In the genomic region with DNA sequence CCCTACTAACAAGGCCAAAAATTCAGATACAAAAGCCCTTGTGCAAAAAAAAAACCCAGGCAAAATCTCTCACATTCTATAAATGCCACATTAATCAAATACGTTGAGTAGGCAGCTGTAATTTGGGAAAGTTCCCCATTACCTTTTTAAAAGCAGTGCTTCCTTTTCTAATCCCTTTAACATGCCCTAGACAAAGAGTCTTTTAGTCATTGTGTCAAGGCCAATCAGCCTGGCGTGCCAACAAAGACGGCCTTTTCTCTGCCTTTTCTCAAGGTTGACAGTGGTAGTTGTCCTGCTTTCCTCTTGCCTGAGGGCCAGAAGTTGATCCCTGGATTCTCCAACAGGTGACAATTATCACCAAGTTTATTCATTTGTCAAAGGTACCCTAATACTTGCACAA, we compare ENCODE assay signal across 18 cellular contexts.
DNase-seq lines count a peak whose midpoint lies in the region; ATAC-seq and TF ChIP-seq lines count a peak whose summit lies in the region.
"Had no signal": no experiment of that assay in that cellular context is flagged by ENCODE, and none has a peak within 500 bp of the region (broad histone marks: within the 10 kb centered on the region; RNA-seq: fewer than 3 reads in every experiment).

No MANE protein-coding gene starts in this region.

- H3K36me3 ChIP-seq in SK-N-SH (replicated peaks in 1 of 2; ENCODE audit: control insufficient read depth in 1 of 2, insufficient read depth in 2 of 2, low read length in 1 of 2) (no peaks in the 10 kb centered on the region), SK-N-MC (ENCODE audit: insufficient read depth, low read length) (no peaks in the 10 kb centered on the region), testis (ENCODE audit: low read depth, missing control alignments) (no peaks in the 10 kb centered on the region)
- H3K36me3 ChIP-seq: SJSA1 had no signal

- H3K36me3 Mint-ChIP-seq in activated CD8-positive, alpha-beta T cell treated with anti-CD3 and anti-CD28 coated beads for 36 hours (ENCODE audit: low read depth), result no peaks in the 10 kb centered on the region

- ATAC-seq in SK-N-SH treated with all-trans-retinoic acid at 6 μM for 48 hours, result no peak
- no peak for ATAC-seq in activated CD8-positive, alpha-beta T cell treated with anti-CD3 and anti-CD28 coated beads for 36 hours
- ATAC-seq: PC-3 had no signal

- CTCF ChIA-PET in SK-N-SH (lab: Yijun Ruan, JAX), result interaction anchor here (1.0 kb wide), 2 partner anchors 8 to 24 kb away, joined by 3 read pairs; no protein-coding TSS in a partner anchor
- CTCF ChIA-PET in activated CD8-positive, alpha-beta T cell treated with anti-CD3 and anti-CD28 coated beads for 36 hours (lab: Charles Lee), result no interaction called here

- H3K27ac ChIP-seq in SK-N-SH (ENCODE audit: low read depth in 2 of 2, low read length in 1 of 2), result no peak overlapping the region
- H3K27ac ChIP-seq in SK-N-MC, result peak overlapping the region; percentile 100
- no peak overlapping the region for H3K27ac ChIP-seq in testis
- H3K27ac ChIP-seq: GM23248, SJSA1 had no signal

- peaks cover 4% of the 10 kb centered on the region for H3K27me3 Mint-ChIP-seq in activated CD8-positive, alpha-beta T cell treated with anti-CD3 and anti-CD28 coated beads for 36 hours

- H3K9ac ChIP-seq in SK-N-SH (no peak overlapping the region), SK-N-MC (ENCODE audit: insufficient read length) (no peak overlapping the region)
- H3K9ac ChIP-seq: GM23248 had no signal

- no peaks in the 10 kb centered on the region for H3K79me2 ChIP-seq in SK-N-SH (ENCODE audit: insufficient read depth)

- no peak overlapping the region for H3K4me2 ChIP-seq in SK-N-SH

- no peak for TF ChIP-seq EP300 in SK-N-SH (IDR thresholded peaks at IDR 0.05; ENCODE audit: borderline replicate concordance in 1 of 2, low read depth in 1 of 2, low read length in 1 of 2)

- TF ChIP-seq RAD21 in SK-N-SH (IDR thresholded peaks at IDR 0.05; ENCODE audit: low read length), result no peak

- no peak overlapping the region for H3K27ac Mint-ChIP-seq in activated CD8-positive, alpha-beta T cell treated with anti-CD3 and anti-CD28 coated beads for 36 hours

- H3F3A ChIP-seq in SK-N-SH (replicated peaks; ENCODE audit: insufficient read depth), result no peaks in the 10 kb centered on the region

- 60% methylated on average over 3 of the region's 3 CpGs for WGBS in SK-N-SH (ENCODE audit: low lambda C conversion rate)
- WGBS in testis, 2 donors, result 62 to 78% methylated on average over 3 of the region's 3 CpGs

- no peak for TF ChIP-seq CTCF in SK-N-SH (IDR thresholded peaks at IDR 0.05)
- TF ChIP-seq CTCF in fibroblast of the aortic adventitia (IDR thresholded peaks at IDR 0.05; ENCODE audit: insufficient read depth, low read length), result no peak
- no peak for TF ChIP-seq CTCF in testis (IDR thresholded peaks at IDR 0.05)
- TF ChIP-seq CTCF in activated CD8-positive, alpha-beta T cell treated with anti-CD3 and anti-CD28 coated beads for 36 hours (IDR thresholded peaks at IDR 0.05), result no peak

- no peaks in the 10 kb centered on the region for H3K4me1 Mint-ChIP-seq in activated CD8-positive, alpha-beta T cell treated with anti-CD3 and anti-CD28 coated beads for 36 hours (ENCODE audit: low read depth)

- no peak overlapping the region for H2AFZ ChIP-seq in SK-N-SH (ENCODE audit: low read depth)
- H2AFZ ChIP-seq: GM23248 had no signal

- no peak for DNase-seq in SK-N-SH
- no peak for DNase-seq in SK-N-MC (ENCODE audit: low read depth, low spot score)
- peak; percentile 18 for DNase-seq in fibroblast of the aortic adventitia (ENCODE audit: low read depth)
- peak; percentile 53 for DNase-seq in testis
- no peak for DNase-seq in NCI-H1105 (lab: John Stamatoyannopoulos, UW)
- DNase-seq in NAMALWA (ENCODE audit: low spot score), result no peak
- DNase-seq in activated CD8-positive, alpha-beta T cell treated with anti-CD3 and anti-CD28 coated beads for 36 hours, result no peak
- DNase-seq: C1 segment of cervical spinal cord, COR-L47, GM23248, KG1, NCI-H1092, NCI-H1694, NCI-H446 treated with DMSO at 0.1 percent for 48 hours, NCI-H748 treated with DMSO at 0.1 percent for 48 hours, PC-3 had no signal

- H3K9me3 ChIP-seq in SK-N-SH (no peaks in the 10 kb centered on the region), SK-N-MC (ENCODE audit: low read depth, low read length) (no peaks in the 10 kb centered on the region), testis (no peaks in the 10 kb centered on the region)
- H3K9me3 ChIP-seq: SJSA1 had no signal

- H3K27me3 ChIP-seq in SK-N-SH (ENCODE audit: insufficient read depth) (no peaks in the 10 kb centered on the region), testis (no peaks in the 10 kb centered on the region)
- H3K27me3 ChIP-seq: SJSA1 had no signal

- POLR2A ChIA-PET in SK-N-SH (lab: Yijun Ruan, JAX), result no interaction called here
- POLR2A ChIA-PET in activated CD8-positive, alpha-beta T cell treated with anti-CD3 and anti-CD28 coated beads for 36 hours (lab: Charles Lee), result no interaction called here

- no peaks in the 10 kb centered on the region for H3K9me3 Mint-ChIP-seq in activated CD8-positive, alpha-beta T cell treated with anti-CD3 and anti-CD28 coated beads for 36 hours

- intact Hi-C loops in testis (cut with DNase I; ENCODE audit: low total_unique reads), result no loop called here
- intact Hi-C loops in activated CD8-positive, alpha-beta T cell treated with anti-CD3 and anti-CD28 coated beads for 36 hours (cut with micrococcal nuclease), result no loop called here

- H3K4me3 Mint-ChIP-seq in activated CD8-positive, alpha-beta T cell treated with anti-CD3 and anti-CD28 coated beads for 36 hours, result no peak overlapping the region

- H4K20me1 ChIP-seq in SK-N-SH (ENCODE audit: insufficient read depth), result no peaks in the 10 kb centered on the region

- no peaks in the 10 kb centered on the region for H3K9me2 ChIP-seq in SK-N-SH

- H3K4me3 ChIP-seq in SK-N-SH (ENCODE audit: low read depth in 2 of 2, low read length in 1 of 2) (no peak overlapping the region), SK-N-MC (no peak overlapping the region), fibroblast of the aortic adventitia (ENCODE audit: low read depth, low read length) (no peak overlapping the region), testis (no peak overlapping the region)
- H3K4me3 ChIP-seq: GM23248, SJSA1 had no signal

- H3K4me1 ChIP-seq in SK-N-SH (ENCODE audit: control insufficient read depth in 1 of 2, insufficient read depth in 2 of 2, low read depth in 1 of 2, low read length in 1 of 2) (no peaks in the 10 kb centered on the region), testis (peaks cover 6% of the 10 kb centered on the region)

- no peak for TF ChIP-seq POLR2A in testis (IDR thresholded peaks at IDR 0.05)

TF ChIP-seq in SK-N-SH treated with all-trans-retinoic acid at 6 μM for 48 hours, 23 proteins besides CTCF, POLR2A, EP300 and RAD21:
- TF ChIP-seq, protein P1, sequence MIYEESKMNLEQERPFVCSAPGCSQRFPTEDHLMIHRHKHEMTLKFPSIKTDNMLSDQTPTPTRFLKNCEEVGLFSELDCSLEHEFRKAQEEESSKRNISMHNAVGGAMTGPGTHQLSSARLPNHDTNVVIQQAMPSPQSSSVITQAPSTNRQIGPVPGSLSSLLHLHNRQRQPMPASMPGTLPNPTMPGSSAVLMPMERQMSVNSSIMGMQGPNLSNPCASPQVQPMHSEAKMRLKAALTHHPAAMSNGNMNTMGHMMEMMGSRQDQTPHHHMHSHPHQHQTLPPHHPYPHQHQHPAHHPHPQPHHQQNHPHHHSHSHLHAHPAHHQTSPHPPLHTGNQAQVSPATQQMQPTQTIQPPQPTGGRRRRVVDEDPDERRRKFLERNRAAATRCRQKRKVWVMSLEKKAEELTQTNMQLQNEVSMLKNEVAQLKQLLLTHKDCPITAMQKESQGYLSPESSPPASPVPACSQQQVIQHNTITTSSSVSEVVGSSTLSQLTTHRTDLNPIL (CRISPR knock-in tag; IDR thresholded peaks at IDR 0.05; ENCODE audit: low read depth), result no peak
- TF ChIP-seq ISL1 (CRISPR knock-in tag; IDR thresholded peaks at IDR 0.05), result peak; percentile 44; the same call in 1 of the 2 replicates
- TF ChIP-seq TOX (CRISPR knock-in tag; IDR thresholded peaks at IDR 0.05; ENCODE audit: borderline replicate concordance), result no peak

TF ChIP-seq in SK-N-SH, 30 proteins besides CTCF, POLR2A, EP300 and RAD21 (continues in another document):
- TF ChIP-seq, protein P2, sequence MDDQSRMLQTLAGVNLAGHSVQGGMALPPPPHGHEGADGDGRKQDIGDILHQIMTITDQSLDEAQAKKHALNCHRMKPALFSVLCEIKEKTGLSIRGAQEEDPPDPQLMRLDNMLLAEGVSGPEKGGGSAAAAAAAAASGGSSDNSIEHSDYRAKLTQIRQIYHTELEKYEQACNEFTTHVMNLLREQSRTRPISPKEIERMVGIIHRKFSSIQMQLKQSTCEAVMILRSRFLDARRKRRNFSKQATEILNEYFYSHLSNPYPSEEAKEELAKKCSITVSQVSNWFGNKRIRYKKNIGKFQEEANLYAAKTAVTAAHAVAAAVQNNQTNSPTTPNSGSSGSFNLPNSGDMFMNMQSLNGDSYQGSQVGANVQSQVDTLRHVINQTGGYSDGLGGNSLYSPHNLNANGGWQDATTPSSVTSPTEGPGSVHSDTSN (IDR thresholded peaks at IDR 0.05), result no peak
- no peak for TF ChIP-seq RCOR1 (IDR thresholded peaks at IDR 0.05; ENCODE audit: low read length)
- no peak for TF ChIP-seq TAF1 (IDR thresholded peaks at IDR 0.05; ENCODE audit: borderline replicate concordance, low read depth, low read length)
- no peak for TF ChIP-seq ELF1 (IDR thresholded peaks at IDR 0.05)
- TF ChIP-seq YY1 (IDR thresholded peaks at IDR 0.05; ENCODE audit: low read depth), result no peak
- TF ChIP-seq, protein P3, sequence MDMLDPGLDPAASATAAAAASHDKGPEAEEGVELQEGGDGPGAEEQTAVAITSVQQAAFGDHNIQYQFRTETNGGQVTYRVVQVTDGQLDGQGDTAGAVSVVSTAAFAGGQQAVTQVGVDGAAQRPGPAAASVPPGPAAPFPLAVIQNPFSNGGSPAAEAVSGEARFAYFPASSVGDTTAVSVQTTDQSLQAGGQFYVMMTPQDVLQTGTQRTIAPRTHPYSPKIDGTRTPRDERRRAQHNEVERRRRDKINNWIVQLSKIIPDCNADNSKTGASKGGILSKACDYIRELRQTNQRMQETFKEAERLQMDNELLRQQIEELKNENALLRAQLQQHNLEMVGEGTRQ (IDR thresholded peaks at IDR 0.05; ENCODE audit: borderline replicate concordance, low read depth, low read length), result no peak
- TF ChIP-seq, protein P4, sequence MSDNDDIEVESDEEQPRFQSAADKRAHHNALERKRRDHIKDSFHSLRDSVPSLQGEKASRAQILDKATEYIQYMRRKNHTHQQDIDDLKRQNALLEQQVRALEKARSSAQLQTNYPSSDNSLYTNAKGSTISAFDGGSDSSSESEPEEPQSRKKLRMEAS (IDR thresholded peaks at IDR 0.05; ENCODE audit: low read depth), result no peak

Comparison
In these comparisons a context has a peak if more than half of its experiments do, and no peak if none do; other contexts are left out.
1. DNase-seq: peak in fibroblast of the aortic adventitia (single experiment) and testis (single experiment); none in SK-N-SH (single experiment), SK-N-MC (single experiment), NCI-H1105 (single experiment), NAMALWA (single experiment) and activated CD8-positive, alpha-beta T cell treated with anti-CD3 and anti-CD28 coated beads for 36 hours (single experiment).